In genomic region chr1:64049900-64050540, GRCh38 we compare ENCODE assay signal across 28 cellular contexts.
"Had no signal": no experiment of that assay in that cellular context is flagged by ENCODE, and none has a peak within 500 bp of the region (broad histone marks: within the 10 kb centered on the region; RNA-seq: fewer than 3 reads in every experiment).

No MANE protein-coding gene starts in this region.

- H3K27ac ChIP-seq: SK-N-MC had no signal

- H3K27ac Mint-ChIP-seq: activated CD4-positive, alpha-beta memory T cell treated with anti-CD3 and anti-CD28 coated beads for 36 hours; activated CD4-positive, alpha-beta T cell treated with anti-CD3 and anti-CD28 coated beads, Interleukin-2, amount 10 ng/mL, durations not matched to agents 7 days and 5 days; activated naive CD4-positive, alpha-beta T cell treated with anti-CD3 and anti-CD28 coated beads, Interleukin-2, amount 50 U/mL, for 72 hours; activated naive CD8-positive, alpha-beta T cell treated with anti-CD3 and anti-CD28 coated beads, Interleukin-2, amount 50 U/mL, for 24 hours; brain; T-cell had no signal

- H3K4me1 Mint-ChIP-seq: activated CD4-positive, alpha-beta T cell treated with anti-CD3 and anti-CD28 coated beads, Interleukin-2, amount 10 ng/mL, durations not matched to agents 7 days and 5 days; activated naive CD8-positive, alpha-beta T cell treated with anti-CD3 and anti-CD28 coated beads, Interleukin-2, amount 50 U/mL, for 24 hours; T-cell had no signal

- H3K36me3 Mint-ChIP-seq: activated CD4-positive, alpha-beta memory T cell treated with anti-CD3 and anti-CD28 coated beads for 36 hours; activated naive CD4-positive, alpha-beta T cell treated with anti-CD3 and anti-CD28 coated beads, Interleukin-2, amount 50 U/mL, for 72 hours; T-cell had no signal

- H3K27me3 Mint-ChIP-seq: activated CD4-positive, alpha-beta memory T cell treated with anti-CD3 and anti-CD28 coated beads for 36 hours; activated CD4-positive, alpha-beta T cell treated with anti-CD3 and anti-CD28 coated beads, Interleukin-2, amount 10 ng/mL, durations not matched to agents 7 days and 5 days; activated naive CD8-positive, alpha-beta T cell treated with anti-CD3 and anti-CD28 coated beads, Interleukin-2, amount 50 U/mL, for 24 hours had no signal

- H3K4me3 ChIP-seq: SK-N-MC had no signal

- ATAC-seq: activated naive CD4-positive, alpha-beta T cell treated with anti-CD3 and anti-CD28 coated beads, Interleukin-2, amount 50 U/mL, for 72 hours; activated naive CD8-positive, alpha-beta T cell treated with anti-CD3 and anti-CD28 coated beads, Interleukin-2, amount 50 U/mL, for 24 hours; activated T-cell treated with anti-CD3 and anti-CD28 coated beads, Interleukin-2, amount 50 U/mL, for 4 hours; Panc1; Right ventricle myocardium inferior; T-cell had no signal

- H3K4me3 Mint-ChIP-seq: activated CD4-positive, alpha-beta memory T cell treated with anti-CD3 and anti-CD28 coated beads for 36 hours; activated CD4-positive, alpha-beta T cell treated with anti-CD3 and anti-CD28 coated beads, Interleukin-2, amount 10 ng/mL, durations not matched to agents 7 days and 5 days; activated naive CD8-positive, alpha-beta T cell treated with anti-CD3 and anti-CD28 coated beads, Interleukin-2, amount 50 U/mL, for 24 hours; activated T-cell treated with anti-CD3 and anti-CD28 coated beads, Interleukin-2, amount 50 U/mL, for 4 hours; brain; T-cell had no signal

- H3K9me3 Mint-ChIP-seq: activated CD4-positive, alpha-beta memory T cell treated with anti-CD3 and anti-CD28 coated beads for 36 hours; activated CD4-positive, alpha-beta T cell treated with anti-CD3 and anti-CD28 coated beads, Interleukin-2, amount 10 ng/mL, durations not matched to agents 7 days and 5 days; activated naive CD4-positive, alpha-beta T cell treated with anti-CD3 and anti-CD28 coated beads, Interleukin-2, amount 50 U/mL, for 72 hours; activated naive CD8-positive, alpha-beta T cell treated with anti-CD3 and anti-CD28 coated beads, Interleukin-2, amount 50 U/mL, for 24 hours; activated T-cell treated with anti-CD3 and anti-CD28 coated beads, Interleukin-2, amount 50 U/mL, for 4 hours; T-cell had no signal

- DNase-seq: activated CD4-positive, alpha-beta memory T cell treated with anti-CD3 and anti-CD28 coated beads for 36 hours; activated CD4-positive, alpha-beta T cell treated with anti-CD3 and anti-CD28 coated beads, Interleukin-2, amount 10 ng/mL, durations not matched to agents 7 days and 5 days; activated CD4-positive, CD25-positive, alpha-beta regulatory T cell; activated CD8-positive, alpha-beta memory T cell treated with anti-CD3 and anti-CD28 coated beads for 24 hours; activated effector memory CD4-positive, alpha-beta T cell treated with anti-CD3 and anti-CD28 coated beads, Interleukin-2, amount 50 U/mL, for 16 hours; activated naive CD4-positive, alpha-beta T cell treated with Interleukin-2 at 50 U/mL for 16 hours; activated naive CD8-positive, alpha-beta T cell treated with anti-CD3 and anti-CD28 coated beads, Interleukin-2, amount 50 U/mL, for 24 hours; activated T-cell treated with anti-CD3 and anti-CD28 coated beads, Interleukin-2, amount 50 U/mL, for 4 hours; amygdala; Kasumi-1; NCI-H1105 treated with DMSO at 0.1 percent for 48 hours; NCI-H1436 treated with DMSO at 0.1 percent for 48 hours; NCI-H187; NCI-H2081; NCI-H2171; NCI-H2227 treated with DMSO at 0.1 percent for 48 hours; NCI-H446 treated with DMSO at 0.1 percent for 48 hours; NCI-H524 treated with DMSO at 0.1 percent for 48 hours; NCI-H82; RPMI8226; T-cell; T-helper 2 cell; T1000 had no signal
